Comparison of ENCODE assay signal across 17 cellular contexts in the genomic region with DNA sequence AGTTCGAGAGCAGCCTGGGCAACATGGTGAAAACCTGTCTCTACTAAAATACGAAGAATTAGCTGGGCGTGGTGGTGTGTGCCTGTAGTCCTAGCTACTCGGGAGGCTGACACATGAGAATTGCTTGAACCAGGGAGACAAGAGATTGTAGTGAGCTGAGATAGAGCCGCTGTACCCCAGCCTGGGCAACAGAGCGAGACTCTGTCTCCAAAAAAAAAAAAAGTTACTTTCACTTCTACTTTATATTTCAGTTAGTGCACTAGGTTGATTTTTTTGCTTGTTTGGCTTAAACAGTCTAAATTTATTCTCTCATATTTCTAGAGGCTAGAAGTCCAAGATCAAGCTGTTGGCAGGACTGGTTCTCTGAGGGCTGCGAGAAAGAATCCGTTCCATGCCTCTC. TPM values are rescaled to one million over a fixed set of nuclear protein-coding genes. Genes with fewer than 3 reads are reported as not detected.
DNase-seq lines count a peak whose midpoint lies in the region; ATAC-seq, FAIRE-seq and TF ChIP-seq lines count a peak whose summit lies in the region.
"Had no signal": no experiment of that assay in that cellular context is flagged by ENCODE, and none has a peak within 500 bp of the region (broad histone marks: within the 10 kb centered on the region; RNA-seq: fewer than 3 reads in every experiment).

No MANE protein-coding gene starts in this region.

- peak overlapping the region; percentile 35 for H3K4me2 ChIP-seq in BLaER1
- H3K4me2 ChIP-seq: A549 had no signal

- H4K20me1 ChIP-seq in BLaER1, result no peaks in the 10 kb centered on the region

- POLR2A ChIA-PET in naive thymus-derived CD8-positive, alpha-beta T cell (lab: Charles Lee), result interaction anchor here (1.3 to 1.4 kb wide), 2 partner anchors 9 to 106 kb away, joined by 3 to 4 read pairs; no protein-coding TSS in a partner anchor

- ATAC-seq in T-helper 17 cell, result no peak
- ATAC-seq in naive thymus-derived CD8-positive, alpha-beta T cell, result no peak
- ATAC-seq in HG03108 (IDR thresholded peaks at IDR 0.05; ENCODE audit: unreplicated experiment), result no peak
- ATAC-seq: A549; CD8-positive, alpha-beta T cell had no signal

- FAIRE-seq in GM12891 (lab: Jason Lieb, UNC), result peak; percentile 41
- FAIRE-seq: A549, H54 had no signal

- H3K9me3 Mint-ChIP-seq in naive thymus-derived CD8-positive, alpha-beta T cell, result no peaks in the 10 kb centered on the region
- H3K9me3 Mint-ChIP-seq: CD8-positive, alpha-beta T cell had no signal

- H3K36me3 Mint-ChIP-seq in T-helper 17 cell (ENCODE audit: low read depth), result no peaks in the 10 kb centered on the region
- H3K36me3 Mint-ChIP-seq in naive thymus-derived CD8-positive, alpha-beta T cell, result peaks cover 0 to 28% (median 0%) of the 10 kb centered on the region in 3 donors

- H3K4me1 ChIP-seq in BLaER1, result peaks cover 14% of the 10 kb centered on the region
- H3K4me1 ChIP-seq: A549, SJSA1 had no signal

- DNase-seq in GM12891 (ENCODE audit: insufficient read length, low spot score) (no peak), T-helper 17 cell (no peak), SKM-1 treated with dmso at 0.1 percent for 144 hours (lab: John Stamatoyannopoulos, UW; ENCODE audit: unreplicated experiment) (no peak), KG1 (lab: John Stamatoyannopoulos, UW) (no peak)
- DNase-seq in naive thymus-derived CD8-positive, alpha-beta T cell, result no peak
- DNase-seq: CD8-positive, alpha-beta T cell; NCI-H1092 treated with DMSO at 0.1 percent for 48 hours; NCI-H1694; NCI-H2107; NCI-H226; NCI-H526 treated with DMSO at 0.1 percent for 48 hours had no signal

- peaks cover 14% of the 10 kb centered on the region for H3K36me3 ChIP-seq in BLaER1

- no peak overlapping the region for H3K4me3 ChIP-seq in BLaER1
- H3K4me3 ChIP-seq: A549, SJSA1 had no signal

- no peaks in the 10 kb centered on the region for H3K27me3 Mint-ChIP-seq in T-helper 17 cell
- H3K27me3 Mint-ChIP-seq in naive thymus-derived CD8-positive, alpha-beta T cell, result no peaks in the 10 kb centered on the region

- H3K4me3 Mint-ChIP-seq in T-helper 17 cell, result no peak overlapping the region
- no peak overlapping the region for H3K4me3 Mint-ChIP-seq in naive thymus-derived CD8-positive, alpha-beta T cell
- H3K4me3 Mint-ChIP-seq: CD8-positive, alpha-beta T cell had no signal

- H3K27ac Mint-ChIP-seq in T-helper 17 cell, result peak overlapping the region; percentile 8
- H3K27ac Mint-ChIP-seq in naive thymus-derived CD8-positive, alpha-beta T cell, result peak overlapping the region in 6 of 10 donors; percentile 28 to 78 (median 43)
- H3K27ac Mint-ChIP-seq: CD8-positive, alpha-beta T cell had no signal

- H3K9me3 ChIP-seq in BLaER1, result no peaks in the 10 kb centered on the region
- no peaks in the 10 kb centered on the region for H3K9me3 ChIP-seq in T-helper 17 cell (ENCODE audit: control insufficient read depth, low read length, poor library complexity, severe bottlenecking)
- H3K9me3 ChIP-seq: A549, SJSA1 had no signal

- no peak for TF ChIP-seq POLR2A in GM12891 (IDR thresholded peaks at IDR 0.05; ENCODE audit: low read depth, low read length)

- H3K27ac ChIP-seq in BLaER1, result no peak overlapping the region
- H3K27ac ChIP-seq: A549, SJSA1 had no signal

- no peaks in the 10 kb centered on the region for H3K27me3 ChIP-seq in BLaER1
- H3K27me3 ChIP-seq: SJSA1 had no signal

- H3K9ac ChIP-seq in BLaER1, result no peak overlapping the region

- peaks cover 11% of the 10 kb centered on the region for H3K4me1 Mint-ChIP-seq in T-helper 17 cell
- peaks cover 8 to 22% (median 10%) of the 10 kb centered on the region in 4 donors for H3K4me1 Mint-ChIP-seq in naive thymus-derived CD8-positive, alpha-beta T cell

TF ChIP-seq in GM12891, 5 proteins besides CTCF, POLR2A, EP300 and RAD21:
- TF ChIP-seq TAF1 (IDR thresholded peaks at IDR 0.05; ENCODE audit: low read depth, low read length), result no peak
- peak; percentile 57 for TF ChIP-seq SPI1 (IDR thresholded peaks at IDR 0.05; ENCODE audit: low read depth, low read length)
- TF ChIP-seq POU2F2 (IDR thresholded peaks at IDR 0.05; ENCODE audit: low read depth, low read length), result no peak

RNA-seq across cellular contexts. Expression of gene CCDC102A, which starts 13.4 kb away (rescaled TPM):
- polyA plus RNA-seq in GM12891 (2012; ENCODE audit: low read depth, missing spikeins), result 7.6 TPM
- total RNA-seq in T-helper 17 cell, result 1 to 10 TPM; 3.1 to 4.9 TPM
- 1 to 10 TPM; 7.0 to 9.7 TPM for total RNA-seq in naive thymus-derived CD8-positive, alpha-beta T cell
- 10 to 100 TPM in 1 of 3 donors, 1 to 10 TPM in 2; 7.8 to 17.0 (median 9.2) TPM for polyA plus RNA-seq in naive thymus-derived CD8-positive, alpha-beta T cell

RNA-seq across cellular contexts. Expression of gene ADGRG5, which starts 19.5 kb away (rescaled TPM):
- 58.0 TPM for polyA plus RNA-seq in GM12891 (2012; ENCODE audit: low read depth, missing spikeins)
- 1 to 10 TPM; 1.6 to 2.8 TPM for total RNA-seq in T-helper 17 cell
- total RNA-seq in naive thymus-derived CD8-positive, alpha-beta T cell, result 1 to 10 TPM in 1 of 2 experiments, under 1 TPM in 1; 0.60 to 1.1 TPM
- polyA plus RNA-seq in naive thymus-derived CD8-positive, alpha-beta T cell, result 10 to 100 TPM in 1 of 3 donors, 1 to 10 TPM in 2; 2.5 to 12.8 (median 4.4) TPM
- total RNA-seq: Daoy, SJSA1 had no signal

RNA-seq across cellular contexts. Expression of gene DOK4, which starts 36.7 kb away (rescaled TPM):
- 7.8 TPM for polyA plus RNA-seq in GM12891 (2012; ENCODE audit: low read depth, missing spikeins)
- total RNA-seq in T-helper 17 cell, result 1 to 10 TPM; 1.8 to 2.6 TPM
- total RNA-seq in naive thymus-derived CD8-positive, alpha-beta T cell, result 1 to 10 TPM; 3.9 to 4.8 TPM
- 1 to 10 TPM; 1.8 to 4.7 (median 3.1) TPM for polyA plus RNA-seq in naive thymus-derived CD8-positive, alpha-beta T cell
